ENCODE assay signal across 10 cellular contexts in the genomic region with DNA sequence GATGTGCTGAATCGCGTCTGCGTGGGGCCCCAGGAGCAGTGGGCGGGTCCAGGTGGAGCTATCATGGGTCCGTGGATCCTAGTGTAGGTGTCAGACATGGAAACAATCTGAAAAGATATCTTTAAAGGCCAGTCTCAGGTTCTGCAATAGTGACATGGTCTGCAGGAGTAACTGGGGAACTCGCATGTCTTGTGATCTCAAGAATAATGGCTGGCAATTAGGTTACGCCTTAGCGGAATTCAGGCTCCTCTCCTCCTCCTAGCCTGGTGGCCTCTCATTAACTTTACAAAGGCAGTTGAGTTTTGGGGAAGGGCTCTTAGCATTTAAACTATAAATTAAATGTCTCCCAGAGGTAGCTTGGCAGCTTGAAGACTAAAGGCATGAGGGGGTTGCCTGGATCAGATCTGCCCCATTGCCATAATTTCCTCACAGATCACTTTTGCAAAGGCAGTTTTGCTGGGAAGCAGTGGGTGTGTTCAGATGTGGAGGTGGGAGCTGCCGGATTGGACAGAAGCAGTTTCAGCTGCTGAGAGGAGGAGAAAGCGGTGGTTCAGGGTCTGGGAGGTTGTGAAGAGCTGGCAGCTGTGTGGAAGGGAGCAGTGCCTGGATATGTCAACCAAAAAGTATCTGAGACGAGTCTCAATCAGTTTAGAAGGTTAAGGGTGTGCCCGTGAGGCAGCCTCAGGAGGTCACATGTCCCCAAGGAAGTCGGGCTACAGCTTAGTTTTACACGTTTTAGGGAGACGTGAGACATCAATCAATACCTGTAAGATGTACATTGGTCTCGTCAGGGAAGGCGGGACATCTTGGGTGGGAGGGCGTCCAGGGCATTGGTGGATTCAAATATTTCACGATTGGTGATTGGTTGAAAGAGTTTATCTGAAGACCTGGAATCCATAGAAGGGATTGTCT. TPM values are rescaled to one million over a fixed set of nuclear protein-coding genes. Genes with fewer than 3 reads are reported as not detected.
A peak's percentile ranks its signal among the peaks of the same experiment; 100 is the strongest.
DNase-seq lines count a peak whose midpoint lies in the region; ATAC-seq and TF ChIP-seq lines count a peak whose summit lies in the region.
"Had no signal": no experiment of that assay in that cellular context is flagged by ENCODE, and none has a peak within 500 bp of the region (broad histone marks: within the 10 kb centered on the region; RNA-seq: fewer than 3 reads in every experiment).

No MANE protein-coding gene starts in this region.

- H3K4me3 ChIP-seq in breast epithelium (no peak overlapping the region), iPS-18c (ENCODE audit: insufficient read depth, low read depth, low read length) (peak overlapping the region; percentile 34)

- H3K4me3 Mint-ChIP-seq in MCF 10A (ENCODE audit: unreplicated experiment) = peak overlapping the region; percentile 33
- H3K4me3 Mint-ChIP-seq in WTC11 = peak overlapping the region; percentile 89

- DNase-seq in MCF 10A (ENCODE audit: unreplicated experiment) (peak; percentile 49), breast epithelium (ENCODE audit: low spot score in 2 of 2) (no peak), WTC11 (ENCODE audit: low spot score) (peak; percentile 70), superior temporal gyrus (ENCODE audit: extremely low spot score) (peak; percentile 22), NCI-H1930 (lab: John Stamatoyannopoulos, UW) (no peak), ureter (ENCODE audit: low spot score) (no peak)
- DNase-seq: DMS53, SHP77 treated with DMSO at 0.1 percent for 48 hours had no signal

- H3K36me3 ChIP-seq in breast epithelium = no peaks in the 10 kb centered on the region

- peaks cover 10% of the 10 kb centered on the region for H3K36me3 Mint-ChIP-seq in MCF 10A (ENCODE audit: insufficient read depth, unreplicated experiment)
- H3K36me3 Mint-ChIP-seq in WTC11 = peaks cover 17% of the 10 kb centered on the region

- H3K27ac Mint-ChIP-seq in MCF 10A (ENCODE audit: low read depth, unreplicated experiment) = peak overlapping the region; percentile 3
- peak overlapping the region; percentile 98 for H3K27ac Mint-ChIP-seq in WTC11

- POLR2A ChIA-PET in MCF 10A (lab: Yijun Ruan, JAX) = interaction anchor here (0.6 to 1.9 kb wide), 3 partner anchors 13 to 107 kb away, joined by 3 to 4 read pairs (median 3); no protein-coding TSS in a partner anchor
- POLR2A ChIA-PET in WTC11 (lab: Charles Lee) = interaction anchor here (1.0 to 2.1 kb wide), 2 partner anchors 12 to 38 kb away, joined by 3 to 7 read pairs; partner anchors contain the start of gene FN3KRP

- H3K9me3 ChIP-seq in breast epithelium = no peaks in the 10 kb centered on the region
- no peaks in the 10 kb centered on the region for H3K9me3 ChIP-seq in iPS-18c (ENCODE audit: control insufficient read depth, insufficient read depth, low read length)

- TF ChIP-seq POLR2A in breast epithelium (IDR thresholded peaks at IDR 0.05) = no peak

- ATAC-seq in WTC11 (peak; percentile 65), HG02884 (IDR thresholded peaks at IDR 0.05; ENCODE audit: unreplicated experiment) (no peak)

- H3K4me1 ChIP-seq in breast epithelium = peaks cover 2 to 6% of the 10 kb centered on the region in 2 donors

- TF ChIP-seq CTCF in MCF 10A (IDR thresholded peaks at IDR 0.05; ENCODE audit: unreplicated experiment) (no peak), breast epithelium (IDR thresholded peaks at IDR 0.05) (no peak), WTC11 (IDR thresholded peaks at IDR 0.05) (no peak)

- H3K27me3 Mint-ChIP-seq in MCF 10A (ENCODE audit: insufficient read depth, unreplicated experiment) = no peaks in the 10 kb centered on the region
- H3K27me3 Mint-ChIP-seq in WTC11 (ENCODE audit: low read depth) = peaks cover 10% of the 10 kb centered on the region

- CTCF ChIA-PET in MCF 10A (lab: Yijun Ruan, JAX) = interaction anchor here (0.6 to 2.4 kb wide), 5 partner anchors 8 to 85 kb away, joined by 3 to 8 read pairs (median 3); no protein-coding TSS in a partner anchor
- CTCF ChIA-PET in WTC11 (lab: Charles Lee) = interaction anchor here (0.7 to 1.8 kb wide), 8 partner anchors 13 to 388 kb away, joined by 3 to 11 read pairs (median 4); partner anchors contain the start of gene FN3KRP

- no peaks in the 10 kb centered on the region for H3K9me3 Mint-ChIP-seq in MCF 10A (ENCODE audit: unreplicated experiment)
- no peaks in the 10 kb centered on the region for H3K9me3 Mint-ChIP-seq in WTC11

- intact Hi-C loops in MCF 10A (cut with micrococcal nuclease) = no loop called here
- intact Hi-C loops in breast epithelium (cut with DNase I; ENCODE audit: low total_unique reads) = no loop called here

- H3K4me1 Mint-ChIP-seq in MCF 10A (ENCODE audit: insufficient read depth, unreplicated experiment) (no peaks in the 10 kb centered on the region), WTC11 (peaks cover 47% of the 10 kb centered on the region)

- no peaks in the 10 kb centered on the region for H3K27me3 ChIP-seq in breast epithelium

- BruUV-seq in MCF 10A (replicated peaks; lab: Mats Ljungman, UMichigan) = TSS peak; percentile 27

- no peak overlapping the region for H3K27ac ChIP-seq in breast epithelium

TF ChIP-seq in WTC11, 78 proteins besides CTCF, POLR2A, EP300 and RAD21 (continues in another document):
- TF ChIP-seq KAT7 (CRISPR knock-in tag; IDR thresholded peaks at IDR 0.05; ENCODE audit: borderline replicate concordance) (no peak), TEAD4 (CRISPR knock-in tag; IDR thresholded peaks at IDR 0.05) (no peak), NFE2L1 (CRISPR knock-in tag; IDR thresholded peaks at IDR 0.05) (no peak), E2F4 (CRISPR knock-in tag; IDR thresholded peaks at IDR 0.05; ENCODE audit: borderline replicate concordance, low read depth) (no peak), MLX (CRISPR knock-in tag; IDR thresholded peaks at IDR 0.05) (no peak), ESRRA (CRISPR knock-in tag; IDR thresholded peaks at IDR 0.05; ENCODE audit: borderline replicate concordance) (no peak), SMAD3 (CRISPR knock-in tag; IDR thresholded peaks at IDR 0.05; ENCODE audit: borderline replicate concordance) (no peak), ZNF671 (CRISPR knock-in tag; IDR thresholded peaks at IDR 0.05) (no peak), ETV6 (CRISPR knock-in tag; IDR thresholded peaks at IDR 0.05) (no peak), USF1 (CRISPR knock-in tag; IDR thresholded peaks at IDR 0.05) (peak; percentile 75), ZNF232 (CRISPR knock-in tag; IDR thresholded peaks at IDR 0.05) (no peak), FOXP1 (CRISPR knock-in tag; IDR thresholded peaks at IDR 0.05; ENCODE audit: borderline replicate concordance) (no peak), CBFB (CRISPR knock-in tag; IDR thresholded peaks at IDR 0.05; ENCODE audit: low read depth) (no peak), MXD4 (CRISPR knock-in tag; IDR thresholded peaks at IDR 0.05; ENCODE audit: borderline replicate concordance) (no peak), MYBL2 (CRISPR knock-in tag; IDR thresholded peaks at IDR 0.05) (peak; percentile 94)
- TF ChIP-seq, protein P1, sequence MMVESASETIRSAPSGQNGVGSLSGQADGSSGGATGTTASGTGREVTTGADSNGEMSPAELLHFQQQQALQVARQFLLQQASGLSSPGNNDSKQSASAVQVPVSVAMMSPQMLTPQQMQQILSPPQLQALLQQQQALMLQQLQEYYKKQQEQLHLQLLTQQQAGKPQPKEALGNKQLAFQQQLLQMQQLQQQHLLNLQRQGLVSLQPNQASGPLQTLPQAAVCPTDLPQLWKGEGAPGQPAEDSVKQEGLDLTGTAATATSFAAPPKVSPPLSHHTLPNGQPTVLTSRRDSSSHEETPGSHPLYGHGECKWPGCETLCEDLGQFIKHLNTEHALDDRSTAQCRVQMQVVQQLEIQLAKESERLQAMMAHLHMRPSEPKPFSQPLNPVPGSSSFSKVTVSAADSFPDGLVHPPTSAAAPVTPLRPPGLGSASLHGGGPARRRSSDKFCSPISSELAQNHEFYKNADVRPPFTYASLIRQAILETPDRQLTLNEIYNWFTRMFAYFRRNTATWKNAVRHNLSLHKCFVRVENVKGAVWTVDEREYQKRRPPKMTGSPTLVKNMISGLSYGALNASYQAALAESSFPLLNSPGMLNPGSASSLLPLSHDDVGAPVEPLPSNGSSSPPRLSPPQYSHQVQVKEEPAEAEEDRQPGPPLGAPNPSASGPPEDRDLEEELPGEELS (CRISPR knock-in tag; IDR thresholded peaks at IDR 0.05) = no peak

RNA-seq across cellular contexts. Expression of gene TBCD, which starts 2.7 kb away (rescaled TPM):
- total RNA-seq in MCF 10A (2022) (66.8 and 76.2 TPM in 2 replicates), breast epithelium (10 to 100 TPM; 45.4 to 65.9 (median 53.3) TPM), WTC11 (2021) (170 to 176 TPM (median 173 TPM) in 3 replicates), ureter (122 TPM)

RNA-seq across cellular contexts. Expression of gene FN3K, which starts 19.1 kb away (rescaled TPM):
- total RNA-seq in MCF 10A (2022) = 1.3 and 4.0 TPM in 2 replicates
- 1 to 10 TPM; 4.5 to 9.4 (median 7.2) TPM for total RNA-seq in breast epithelium
- total RNA-seq in WTC11 (2021) = 19.3 to 23.6 TPM (median 21.2 TPM) in 3 replicates
- 27.0 TPM for total RNA-seq in ureter

RNA-seq across cellular contexts. Expression of gene FN3KRP, which starts 38.0 kb away (rescaled TPM):
- 21.5 and 24.4 TPM in 2 replicates for total RNA-seq in MCF 10A (2022)
- 10 to 100 TPM; 10.4 to 22.1 (median 18.0) TPM for total RNA-seq in breast epithelium
- 19.7 to 24.4 TPM (median 23.2 TPM) in 3 replicates for total RNA-seq in WTC11 (2021)
- 25.7 TPM for total RNA-seq in ureter

RNA-seq across cellular contexts. Expression of gene RAB40B, which starts 56.1 kb away (rescaled TPM):
- total RNA-seq in MCF 10A (2022) (5.9 and 6.3 TPM in 2 replicates), breast epithelium (10 to 100 TPM in 2 of 3 donors, 1 to 10 TPM in 1; 8.8 to 25.6 (median 12.8) TPM), WTC11 (2021) (2.7 to 4.4 TPM (median 3.1 TPM) in 3 replicates), ureter (18.9 TPM)

Comparison
In these comparisons a context has a peak if more than half of its experiments do, and no peak if none do; other contexts are left out.
1. DNase-seq: peak in MCF 10A (single experiment), WTC11 (single experiment) and superior temporal gyrus (single experiment); none in breast epithelium (0 of 2), NCI-H1930 (0 of 2) and ureter (single experiment).